Comparison of ENCODE assay signal across 27 cellular contexts in the genomic region with DNA sequence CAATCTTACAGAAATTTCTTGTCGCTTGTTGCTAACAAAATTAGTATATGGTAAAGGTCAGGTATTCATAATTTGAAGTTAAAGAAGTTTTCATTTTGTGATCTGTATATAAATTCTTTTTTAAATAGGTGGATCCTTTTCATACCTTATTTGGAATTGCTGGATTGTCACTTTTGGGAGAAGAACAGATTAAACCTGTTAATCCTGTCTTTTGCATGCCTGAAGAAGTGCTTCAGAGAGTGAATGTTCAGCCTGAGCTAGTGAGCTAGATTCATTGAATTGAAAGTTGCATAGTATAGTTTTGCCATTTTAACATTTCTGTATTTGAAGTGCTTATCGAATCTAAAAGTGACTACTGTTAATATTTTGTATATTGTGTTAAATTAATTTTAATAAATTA. TPM values are rescaled to one million over a fixed set of nuclear protein-coding genes. Genes with fewer than 3 reads are reported as not detected.
"Had no signal": no experiment of that assay in that cellular context is flagged by ENCODE, and none has a peak within 500 bp of the region (broad histone marks: within the 10 kb centered on the region; RNA-seq: fewer than 3 reads in every experiment).

No MANE protein-coding gene starts in this region.

- H3K27me3 Mint-ChIP-seq: activated B cell treated with CpG ODN at 0.5 μM for 24 hours; activated CD4-positive, alpha-beta T cell treated with anti-CD3 and anti-CD28 coated beads for 36 hours; activated naive CD8-positive, alpha-beta T cell treated with anti-CD3 and anti-CD28 coated beads, Interleukin-2, amount 10 ng/mL, durations not matched to agents 7 days and 5 days; activated T-helper 17 cell treated with anti-CD3 and anti-CD28 coated beads, Interleukin-2, amount 50 U/mL, for 72 hours; effector memory CD8-positive, alpha-beta T cell; naive thymus-derived CD8-positive, alpha-beta T cell had no signal

- H3K27ac ChIP-seq: brain microvascular endothelial cell, lower lobe of right lung, spleen, testis, transverse colon had no signal

- H3K4me3 Mint-ChIP-seq: activated B cell treated with CpG ODN at 0.5 μM for 24 hours; activated CD8-positive, alpha-beta T cell treated with anti-CD3 and anti-CD28 coated beads, Interleukin-2, amount 10 ng/mL, durations not matched to agents 7 days and 5 days; activated naive CD8-positive, alpha-beta T cell treated with anti-CD3 and anti-CD28 coated beads, Interleukin-2, amount 10 ng/mL, durations not matched to agents 7 days and 5 days; activated T-helper 17 cell treated with anti-CD3 and anti-CD28 coated beads, Interleukin-2, amount 50 U/mL, for 72 hours; effector memory CD8-positive, alpha-beta T cell; immature natural killer cell; naive thymus-derived CD8-positive, alpha-beta T cell had no signal

- H3K4me3 ChIP-seq: lower lobe of right lung, spleen, testis, transverse colon had no signal

- H3K27ac Mint-ChIP-seq: activated B cell treated with CpG ODN at 0.5 μM for 24 hours; activated CD4-positive, alpha-beta T cell treated with anti-CD3 and anti-CD28 coated beads for 36 hours; activated CD8-positive, alpha-beta T cell treated with anti-CD3 and anti-CD28 coated beads, Interleukin-2, amount 10 ng/mL, durations not matched to agents 7 days and 5 days; activated naive CD8-positive, alpha-beta T cell treated with anti-CD3 and anti-CD28 coated beads, Interleukin-2, amount 10 ng/mL, durations not matched to agents 7 days and 5 days; activated T-helper 17 cell treated with anti-CD3 and anti-CD28 coated beads, Interleukin-2, amount 50 U/mL, for 72 hours; naive thymus-derived CD8-positive, alpha-beta T cell had no signal

- H3K27me3 ChIP-seq: brain microvascular endothelial cell, spleen, testis, transverse colon had no signal

- ATAC-seq: activated CD4-positive, alpha-beta T cell treated with anti-CD3 and anti-CD28 coated beads for 36 hours; activated CD8-positive, alpha-beta T cell treated with anti-CD3 and anti-CD28 coated beads, Interleukin-2, amount 10 ng/mL, durations not matched to agents 7 days and 5 days; activated T-helper 17 cell treated with anti-CD3 and anti-CD28 coated beads, Interleukin-2, amount 50 U/mL, for 72 hours; effector memory CD8-positive, alpha-beta T cell; left lobe of liver; lower lobe of right lung; naive thymus-derived CD8-positive, alpha-beta T cell; right cardiac atrium had no signal

- H3K9me3 Mint-ChIP-seq: activated B cell treated with CpG ODN at 0.5 μM for 24 hours; activated naive CD8-positive, alpha-beta T cell treated with anti-CD3 and anti-CD28 coated beads, Interleukin-2, amount 10 ng/mL, durations not matched to agents 7 days and 5 days; activated T-helper 17 cell treated with anti-CD3 and anti-CD28 coated beads, Interleukin-2, amount 50 U/mL, for 72 hours; effector memory CD8-positive, alpha-beta T cell; immature natural killer cell; naive thymus-derived CD8-positive, alpha-beta T cell had no signal

- DNase-seq: activated B cell treated with CpG ODN at 0.5 μM for 24 hours; activated CD4-positive, alpha-beta T cell treated with anti-CD3 and anti-CD28 coated beads for 36 hours; activated CD8-positive, alpha-beta T cell treated with anti-CD3 and anti-CD28 coated beads, Interleukin-2, amount 10 ng/mL, durations not matched to agents 7 days and 5 days; activated naive CD8-positive, alpha-beta T cell treated with anti-CD3 and anti-CD28 coated beads, Interleukin-2, amount 10 ng/mL, durations not matched to agents 7 days and 5 days; amniotic stem cell; brain microvascular endothelial cell; caudate nucleus; cortex of kidney; effector memory CD8-positive, alpha-beta T cell; foreskin fibroblast; head of caudate nucleus; hypothalamus; immature natural killer cell; lower lobe of right lung; mesenchymal stem cell; naive thymus-derived CD8-positive, alpha-beta T cell; posterior cingulate gyrus; right cardiac atrium; spleen; stimulated activated naive CD4-positive, alpha-beta T cell; T-helper 2 cell; testis; transverse colon had no signal

- H3K9me3 ChIP-seq: lower lobe of right lung, spleen, testis, transverse colon had no signal

- FAIRE-seq: astrocyte, urothelium cell line had no signal

RNA-seq across cellular contexts. Expression of gene MSH4, which starts 2.3 kb away (rescaled TPM):
- polyA plus RNA-seq: immature natural killer cell; naive thymus-derived CD8-positive, alpha-beta T cell had no signal
